2 cellular contexts compared by ENCODE assay signal in the genomic region with DNA sequence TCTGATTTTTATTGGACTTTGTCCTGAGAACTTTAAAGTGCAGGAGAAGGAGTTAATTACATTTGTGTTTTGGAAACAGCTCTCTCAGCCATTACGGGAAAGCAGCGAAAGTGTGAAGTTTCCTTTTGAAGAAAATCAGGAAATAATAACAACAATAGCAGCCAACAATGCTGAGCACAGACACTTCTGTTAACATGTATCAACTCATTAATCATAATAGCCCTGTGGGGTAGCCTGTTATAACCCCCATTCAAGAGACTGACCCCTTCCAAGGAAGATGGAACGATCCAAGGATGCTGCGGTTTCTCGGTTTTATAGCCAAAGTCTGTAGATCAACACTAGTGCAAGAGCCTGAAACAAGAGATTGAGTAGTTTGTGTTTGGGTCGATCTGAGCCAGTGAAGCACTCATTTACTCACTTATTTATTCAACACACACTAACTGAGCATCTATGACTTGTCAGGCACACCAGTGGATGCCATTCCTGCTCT.
TF ChIP-seq lines count a peak whose summit lies in the region.

No MANE protein-coding gene starts in this region.

TF ChIP-seq in HEK293, 187 proteins besides CTCF, POLR2A, EP300 and RAD21 (continued from another document):
- TF ChIP-seq PRDM10 (tag by site-specific recombination; IDR thresholded peaks at IDR 0.05) (peak; percentile 91), PRDM4 (tag by site-specific recombination; IDR thresholded peaks at IDR 0.05) (no peak), SCRT1 (tag by site-specific recombination; IDR thresholded peaks at IDR 0.05; ENCODE audit: borderline replicate concordance) (no peak), KLF9 (tag by site-specific recombination; IDR thresholded peaks at IDR 0.05; ENCODE audit: low read depth) (no peak)
TF ChIP-seq in HEK293: peak in this region for 1.

TF ChIP-seq in GM23338, 12 proteins besides CTCF, POLR2A, EP300 and RAD21 (continued from another document):
- TF ChIP-seq, protein P1, sequence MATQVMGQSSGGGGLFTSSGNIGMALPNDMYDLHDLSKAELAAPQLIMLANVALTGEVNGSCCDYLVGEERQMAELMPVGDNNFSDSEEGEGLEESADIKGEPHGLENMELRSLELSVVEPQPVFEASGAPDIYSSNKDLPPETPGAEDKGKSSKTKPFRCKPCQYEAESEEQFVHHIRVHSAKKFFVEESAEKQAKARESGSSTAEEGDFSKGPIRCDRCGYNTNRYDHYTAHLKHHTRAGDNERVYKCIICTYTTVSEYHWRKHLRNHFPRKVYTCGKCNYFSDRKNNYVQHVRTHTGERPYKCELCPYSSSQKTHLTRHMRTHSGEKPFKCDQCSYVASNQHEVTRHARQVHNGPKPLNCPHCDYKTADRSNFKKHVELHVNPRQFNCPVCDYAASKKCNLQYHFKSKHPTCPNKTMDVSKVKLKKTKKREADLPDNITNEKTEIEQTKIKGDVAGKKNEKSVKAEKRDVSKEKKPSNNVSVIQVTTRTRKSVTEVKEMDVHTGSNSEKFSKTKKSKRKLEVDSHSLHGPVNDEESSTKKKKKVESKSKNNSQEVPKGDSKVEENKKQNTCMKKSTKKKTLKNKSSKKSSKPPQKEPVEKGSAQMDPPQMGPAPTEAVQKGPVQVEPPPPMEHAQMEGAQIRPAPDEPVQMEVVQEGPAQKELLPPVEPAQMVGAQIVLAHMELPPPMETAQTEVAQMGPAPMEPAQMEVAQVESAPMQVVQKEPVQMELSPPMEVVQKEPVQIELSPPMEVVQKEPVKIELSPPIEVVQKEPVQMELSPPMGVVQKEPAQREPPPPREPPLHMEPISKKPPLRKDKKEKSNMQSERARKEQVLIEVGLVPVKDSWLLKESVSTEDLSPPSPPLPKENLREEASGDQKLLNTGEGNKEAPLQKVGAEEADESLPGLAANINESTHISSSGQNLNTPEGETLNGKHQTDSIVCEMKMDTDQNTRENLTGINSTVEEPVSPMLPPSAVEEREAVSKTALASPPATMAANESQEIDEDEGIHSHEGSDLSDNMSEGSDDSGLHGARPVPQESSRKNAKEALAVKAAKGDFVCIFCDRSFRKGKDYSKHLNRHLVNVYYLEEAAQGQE (IDR thresholded peaks at IDR 0.05; ENCODE audit: unreplicated experiment), result no peak
- TF ChIP-seq, protein P2, sequence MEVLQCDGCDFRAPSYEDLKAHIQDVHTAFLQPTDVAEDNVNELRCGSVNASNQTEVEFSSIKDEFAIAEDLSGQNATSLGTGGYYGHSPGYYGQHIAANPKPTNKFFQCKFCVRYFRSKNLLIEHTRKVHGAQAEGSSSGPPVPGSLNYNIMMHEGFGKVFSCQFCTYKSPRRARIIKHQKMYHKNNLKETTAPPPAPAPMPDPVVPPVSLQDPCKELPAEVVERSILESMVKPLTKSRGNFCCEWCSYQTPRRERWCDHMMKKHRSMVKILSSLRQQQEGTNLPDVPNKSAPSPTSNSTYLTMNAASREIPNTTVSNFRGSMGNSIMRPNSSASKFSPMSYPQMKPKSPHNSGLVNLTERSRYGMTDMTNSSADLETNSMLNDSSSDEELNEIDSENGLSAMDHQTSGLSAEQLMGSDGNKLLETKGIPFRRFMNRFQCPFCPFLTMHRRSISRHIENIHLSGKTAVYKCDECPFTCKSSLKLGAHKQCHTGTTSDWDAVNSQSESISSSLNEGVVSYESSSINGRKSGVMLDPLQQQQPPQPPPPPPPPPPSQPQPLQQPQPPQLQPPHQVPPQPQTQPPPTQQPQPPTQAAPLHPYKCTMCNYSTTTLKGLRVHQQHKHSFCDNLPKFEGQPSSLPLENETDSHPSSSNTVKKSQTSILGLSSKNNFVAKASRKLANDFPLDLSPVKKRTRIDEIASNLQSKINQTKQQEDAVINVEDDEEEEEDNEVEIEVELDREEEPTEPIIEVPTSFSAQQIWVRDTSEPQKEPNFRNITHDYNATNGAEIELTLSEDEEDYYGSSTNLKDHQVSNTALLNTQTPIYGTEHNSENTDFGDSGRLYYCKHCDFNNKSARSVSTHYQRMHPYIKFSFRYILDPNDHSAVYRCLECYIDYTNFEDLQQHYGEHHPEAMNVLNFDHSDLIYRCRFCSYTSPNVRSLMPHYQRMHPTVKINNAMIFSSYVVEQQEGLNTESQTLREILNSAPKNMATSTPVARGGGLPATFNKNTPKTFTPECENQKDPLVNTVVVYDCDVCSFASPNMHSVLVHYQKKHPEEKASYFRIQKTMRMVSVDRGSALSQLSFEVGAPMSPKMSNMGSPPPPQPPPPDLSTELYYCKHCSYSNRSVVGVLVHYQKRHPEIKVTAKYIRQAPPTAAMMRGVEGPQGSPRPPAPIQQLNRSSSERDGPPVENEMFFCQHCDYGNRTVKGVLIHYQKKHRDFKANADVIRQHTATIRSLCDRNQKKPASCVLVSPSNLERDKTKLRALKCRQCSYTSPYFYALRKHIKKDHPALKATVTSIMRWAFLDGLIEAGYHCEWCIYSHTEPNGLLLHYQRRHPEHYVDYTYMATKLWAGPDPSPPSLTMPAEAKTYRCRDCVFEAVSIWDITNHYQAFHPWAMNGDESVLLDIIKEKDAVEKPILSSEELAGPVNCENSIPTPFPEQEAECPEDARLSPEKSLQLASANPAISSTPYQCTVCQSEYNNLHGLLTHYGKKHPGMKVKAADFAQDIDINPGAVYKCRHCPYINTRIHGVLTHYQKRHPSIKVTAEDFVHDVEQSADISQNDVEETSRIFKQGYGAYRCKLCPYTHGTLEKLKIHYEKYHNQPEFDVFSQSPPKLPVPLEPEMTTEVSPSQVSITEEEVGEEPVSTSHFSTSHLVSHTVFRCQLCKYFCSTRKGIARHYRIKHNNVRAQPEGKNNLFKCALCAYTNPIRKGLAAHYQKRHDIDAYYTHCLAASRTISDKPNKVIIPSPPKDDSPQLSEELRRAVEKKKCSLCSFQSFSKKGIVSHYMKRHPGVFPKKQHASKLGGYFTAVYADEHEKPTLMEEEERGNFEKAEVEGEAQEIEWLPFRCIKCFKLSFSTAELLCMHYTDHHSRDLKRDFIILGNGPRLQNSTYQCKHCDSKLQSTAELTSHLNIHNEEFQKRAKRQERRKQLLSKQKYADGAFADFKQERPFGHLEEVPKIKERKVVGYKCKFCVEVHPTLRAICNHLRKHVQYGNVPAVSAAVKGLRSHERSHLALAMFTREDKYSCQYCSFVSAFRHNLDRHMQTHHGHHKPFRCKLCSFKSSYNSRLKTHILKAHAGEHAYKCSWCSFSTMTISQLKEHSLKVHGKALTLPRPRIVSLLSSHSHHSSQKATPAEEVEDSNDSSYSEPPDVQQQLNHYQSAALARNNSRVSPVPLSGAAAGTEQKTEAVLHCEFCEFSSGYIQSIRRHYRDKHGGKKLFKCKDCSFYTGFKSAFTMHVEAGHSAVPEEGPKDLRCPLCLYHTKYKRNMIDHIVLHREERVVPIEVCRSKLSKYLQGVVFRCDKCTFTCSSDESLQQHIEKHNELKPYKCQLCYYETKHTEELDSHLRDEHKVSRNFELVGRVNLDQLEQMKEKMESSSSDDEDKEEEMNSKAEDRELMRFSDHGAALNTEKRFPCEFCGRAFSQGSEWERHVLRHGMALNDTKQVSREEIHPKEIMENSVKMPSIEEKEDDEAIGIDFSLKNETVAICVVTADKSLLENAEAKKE (CRISPR knock-in tag; IDR thresholded peaks at IDR 0.05), result no peak
- TF ChIP-seq JUNB (IDR thresholded peaks at IDR 0.05; ENCODE audit: unreplicated experiment), result no peak
- TF ChIP-seq ZNF114 (CRISPR knock-in tag; IDR thresholded peaks at IDR 0.05), result no peak
- no peak for TF ChIP-seq STAT1 (IDR thresholded peaks at IDR 0.05; ENCODE audit: unreplicated experiment)
- no peak for TF ChIP-seq NANOG (IDR thresholded peaks at IDR 0.05; ENCODE audit: borderline replicate concordance)
- no peak for TF ChIP-seq CREB1 (CRISPR knock-in tag; IDR thresholded peaks at IDR 0.05; ENCODE audit: low read depth)
